Comparison of ENCODE assay signal across 22 cellular contexts in the genomic region with DNA sequence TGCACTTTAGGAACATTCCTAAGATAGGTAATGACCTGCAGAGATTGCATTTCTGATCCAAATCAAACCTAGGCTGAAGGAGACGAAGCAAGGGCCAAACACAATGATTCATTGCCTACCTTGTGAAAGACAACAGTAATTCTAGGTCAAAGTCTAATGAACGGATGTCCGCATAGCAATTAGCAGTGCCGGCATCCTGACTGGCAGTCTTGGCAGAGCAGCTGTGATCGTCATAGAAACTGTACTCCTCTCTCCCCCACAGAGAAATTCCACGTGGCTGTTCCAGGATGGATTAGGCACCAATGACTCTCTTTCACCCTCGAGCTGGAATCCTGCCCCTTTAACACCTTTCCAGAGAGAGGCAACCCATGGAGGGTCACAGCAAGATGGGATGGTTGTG. TPM values are rescaled to one million over a fixed set of nuclear protein-coding genes. Genes with fewer than 3 reads are reported as not detected.
A peak's percentile ranks its signal among the peaks of the same experiment; 100 is the strongest.
DNase-seq lines count a peak whose midpoint lies in the region; ATAC-seq and TF ChIP-seq lines count a peak whose summit lies in the region.
"Had no signal": no experiment of that assay in that cellular context is flagged by ENCODE, and none has a peak within 500 bp of the region (broad histone marks: within the 10 kb centered on the region; RNA-seq: fewer than 3 reads in every experiment).

No MANE protein-coding gene starts in this region.

- no peaks in the 10 kb centered on the region for H3F3A ChIP-seq in GM23338 (replicated peaks; ENCODE audit: low read depth)

- H3K36me3 Mint-ChIP-seq in GM23338 (ENCODE audit: low read depth) = no peaks in the 10 kb centered on the region
- H3K36me3 Mint-ChIP-seq: brain had no signal

- no peak for TF ChIP-seq CTCF in mammary epithelial cell (conservative IDR thresholded peaks at IDR 0.05 in 1 of 2, IDR thresholded peaks at IDR 0.05 in 1 of 2; ENCODE audit: extremely low read depth in 1 of 2, insufficient read depth in 1 of 2, low read depth in 1 of 2, low read length in 2 of 2)
- TF ChIP-seq CTCF in GM23338 (conservative IDR thresholded peaks at IDR 0.05; ENCODE audit: low read depth in 2 of 2) = no peak
- no peak for TF ChIP-seq CTCF in ascending aorta (IDR thresholded peaks at IDR 0.05)

- H2AFZ ChIP-seq in mammary epithelial cell (ENCODE audit: low read depth, low read length) (peak overlapping the region; percentile 47), GM23338 (no peak overlapping the region)

- no peak overlapping the region for H3K9ac ChIP-seq in mammary epithelial cell (ENCODE audit: insufficient read depth, low read length)

- H3K4me1 Mint-ChIP-seq in GM23338 = no peaks in the 10 kb centered on the region

- H3K79me2 ChIP-seq in mammary epithelial cell (ENCODE audit: insufficient read depth, low read length) = no peaks in the 10 kb centered on the region
- H3K79me2 ChIP-seq in GM23338 (replicated peaks; ENCODE audit: insufficient read depth) = no peaks in the 10 kb centered on the region

- no peak overlapping the region for H3K4me3 Mint-ChIP-seq in GM23338
- H3K4me3 Mint-ChIP-seq: activated naive CD4-positive, alpha-beta T cell treated with anti-CD3 and anti-CD28 coated beads for 36 hours; dendritic cell treated with granulocyte-macrophage colony-stimulating factor and Interleukin-4, amounts not matched to agents 40 ng/mL and 50 ng/mL, for 4 days had no signal

- ATAC-seq in left colon (peak; percentile 46), GM23338 (no peak), HG03135 (IDR thresholded peaks at IDR 0.05; ENCODE audit: unreplicated experiment) (no peak)
- ATAC-seq: HCT116, heart right ventricle, PC-3, right lobe of liver had no signal

- no peaks in the 10 kb centered on the region for H3K27me3 ChIP-seq in mammary epithelial cell (ENCODE audit: insufficient read depth, low read length)
- no peaks in the 10 kb centered on the region for H3K27me3 ChIP-seq in GM23338 (ENCODE audit: insufficient read depth)
- H3K27me3 ChIP-seq in ascending aorta = no peaks in the 10 kb centered on the region
- H3K27me3 ChIP-seq: neutrophil, right lobe of liver had no signal

- no peak overlapping the region for H3K27ac Mint-ChIP-seq in GM23338
- H3K27ac Mint-ChIP-seq: activated naive CD4-positive, alpha-beta T cell treated with anti-CD3 and anti-CD28 coated beads for 36 hours; dendritic cell treated with granulocyte-macrophage colony-stimulating factor and Interleukin-4, amounts not matched to agents 40 ng/mL and 50 ng/mL, for 4 days had no signal

- H3K9me3 ChIP-seq in mammary epithelial cell (replicated peaks; ENCODE audit: insufficient read depth, low read length) = no peaks in the 10 kb centered on the region
- H3K9me3 ChIP-seq in ascending aorta = no peaks in the 10 kb centered on the region
- H3K9me3 ChIP-seq: heart right ventricle, neutrophil, right lobe of liver had no signal

- WGBS in mammary epithelial cell (ENCODE audit: low coverage, missing lambda C conversion rate) = 6% methylated on average over 7 of the region's 7 CpGs

- BruUV-seq in mammary epithelial cell (replicated peaks; lab: Mats Ljungman, UMichigan) = no TSS peak

- intact Hi-C loops in mammary epithelial cell (cut with micrococcal nuclease) (loop anchor here (5.0 kb wide), 1 partner anchor 53 kb away; no protein-coding TSS in a partner anchor), left colon (cut with DNase I, micrococcal nuclease) (no loop called here), ascending aorta (cut with DNase I) (no loop called here)

- H3K4me3 ChIP-seq in mammary epithelial cell (replicated peaks in 1 of 3; ENCODE audit: insufficient read depth in 1 of 3, low read depth in 2 of 3, low read length in 3 of 3) = no peak overlapping the region
- no peak overlapping the region for H3K4me3 ChIP-seq in GM23338
- no peak overlapping the region for H3K4me3 ChIP-seq in ascending aorta
- H3K4me3 ChIP-seq: heart right ventricle, right lobe of liver had no signal

- no peak overlapping the region for H3K4me2 ChIP-seq in mammary epithelial cell (ENCODE audit: insufficient read depth, low read depth, low read length)
- no peak overlapping the region for H3K4me2 ChIP-seq in GM23338

- peaks cover 34% of the 10 kb centered on the region for H3K4me1 ChIP-seq in mammary epithelial cell (ENCODE audit: insufficient read depth, low read length)
- H3K4me1 ChIP-seq in GM23338 (ENCODE audit: insufficient read depth) = no peaks in the 10 kb centered on the region
- H3K4me1 ChIP-seq in ascending aorta = no peaks in the 10 kb centered on the region
- H3K4me1 ChIP-seq: right lobe of liver had no signal

- in situ Hi-C loops in mammary epithelial cell (cut with MboI; ENCODE audit: low sequenced_read_pairs in 2 of 2) = no loop called here

- H3K9me2 ChIP-seq in GM23338 (ENCODE audit: insufficient read depth) = 0 out of 2 replicates have a peak, but pooled peaks cover 3% of the 10 kb centered on the region

- dilution Hi-C loops in mammary epithelial cell (cut with HindIII; ENCODE audit: low sequenced_read_pairs) = no loop called here

- H3K27me3 Mint-ChIP-seq in GM23338 (ENCODE audit: insufficient read depth, low read depth, poor library complexity) = no peaks in the 10 kb centered on the region
- H3K27me3 Mint-ChIP-seq: dendritic cell treated with granulocyte-macrophage colony-stimulating factor and Interleukin-4, amounts not matched to agents 40 ng/mL and 50 ng/mL, for 4 days had no signal

- peak; percentile 50 for DNase-seq in Ammon's horn (ENCODE audit: low spot score)
- peak; percentile 9 for DNase-seq in LoVo (ENCODE audit: low spot score)
- peak; percentile 68 for DNase-seq in mammary epithelial cell
- DNase-seq in left colon = no peak
- DNase-seq in NCI-H82 (lab: John Stamatoyannopoulos, UW) = no peak
- DNase-seq in GM23338 (ENCODE audit: low spot score) = no peak
- DNase-seq in ascending aorta (ENCODE audit: low spot score in 2 of 2) = no peak
- DNase-seq: ACHN; activated CD4-positive, alpha-beta T cell treated with anti-CD3 and anti-CD28 coated beads, Interleukin-2, amount 50 U/mL, for 1 hour; activated naive CD4-positive, alpha-beta T cell treated with anti-CD3 and anti-CD28 coated beads for 36 hours; heart right ventricle; kidney; NCI-H1694 treated with DMSO at 0.1 percent for 48 hours; NCI-H510A treated with DMSO at 0.1 percent for 48 hours; PC-3; right lobe of liver; stimulated activated CD4-positive, alpha-beta T cell treated with anti-CD3 and anti-CD28 coated beads, Interleukin-2, amount 100 ng/mL, for 48 hours had no signal

- no peaks in the 10 kb centered on the region for H3K36me3 ChIP-seq in mammary epithelial cell (ENCODE audit: insufficient read depth, low read length)
- H3K36me3 ChIP-seq in GM23338 (ENCODE audit: insufficient read depth) = no peaks in the 10 kb centered on the region
- no peaks in the 10 kb centered on the region for H3K36me3 ChIP-seq in ascending aorta
- H3K36me3 ChIP-seq: heart right ventricle, neutrophil, right lobe of liver had no signal

- H4K20me1 ChIP-seq in mammary epithelial cell (ENCODE audit: insufficient read depth, low read length) = no peaks in the 10 kb centered on the region
- no peaks in the 10 kb centered on the region for H4K20me1 ChIP-seq in GM23338 (replicated peaks; ENCODE audit: insufficient read depth)

- no peak overlapping the region for H3K27ac ChIP-seq in mammary epithelial cell (ENCODE audit: insufficient read depth, low read depth, low read length)
- no peak overlapping the region for H3K27ac ChIP-seq in GM23338 (ENCODE audit: low read depth)
- no peak overlapping the region for H3K27ac ChIP-seq in ascending aorta
- H3K27ac ChIP-seq: heart right ventricle, neutrophil, right lobe of liver had no signal

- CTCF ChIA-PET in mammary epithelial cell (lab: Charles Lee; ENCODE audit: low non-redundant PET) = no interaction called here

- H3K9me3 Mint-ChIP-seq in GM23338 = no peaks in the 10 kb centered on the region; the same call in 2 of the 3 replicates
- H3K9me3 Mint-ChIP-seq: activated naive CD4-positive, alpha-beta T cell treated with anti-CD3 and anti-CD28 coated beads for 36 hours; brain had no signal

TF ChIP-seq in GM23338, 12 proteins besides CTCF, POLR2A, EP300 and RAD21:
- TF ChIP-seq STAT1 (IDR thresholded peaks at IDR 0.05; ENCODE audit: unreplicated experiment) (no peak), EZH2 (IDR thresholded peaks at IDR 0.05; ENCODE audit: low read depth, unreplicated experiment) (no peak), ZNF114 (CRISPR knock-in tag; IDR thresholded peaks at IDR 0.05) (no peak)

RNA-seq across cellular contexts. Expression of gene VAV3, which starts 28.9 kb away (rescaled TPM):
- total RNA-seq in mammary epithelial cell (10 to 100 TPM in 1 of 2 donors, 1 to 10 TPM in 1; 2.1 to 26.2 TPM), left colon (100 to 1,000 TPM in 1 of 2 donors, 10 to 100 TPM in 1; 69.1 to 102 TPM), ascending aorta (0.64 TPM)
- polyA plus RNA-seq in mammary epithelial cell (3.5 TPM), GM23338 (2016; fragmentation: Nextera tagmentation; extraction: Ambion mirVana) (3.0 and 3.4 TPM in 2 replicates)
- 2.1 TPM for polyA minus RNA-seq in mammary epithelial cell
- 11.3 and 11.4 TPM in 2 replicates for total RNA-seq in GM23338 (2014; rRNA removed; shearing (Covaris generic))

Comparison
In these comparisons a context has a peak if more than half of its experiments do, and no peak if none do; other contexts are left out.
1. DNase-seq: peak in Ammon's horn (single experiment), LoVo (single experiment) and mammary epithelial cell (single experiment); none in left colon (0 of 2), NCI-H82 (single experiment), GM23338 (single experiment) and ascending aorta (0 of 2).